Comparison of ENCODE assay signal across 9 cellular contexts in genomic region chr3:50542177-50543034, GRCh38. TPM values are rescaled to one million over a fixed set of nuclear protein-coding genes. Genes with fewer than 3 reads are reported as not detected.
A peak's percentile ranks its signal among the peaks of the same experiment; 100 is the strongest.
DNase-seq lines count a peak whose midpoint lies in the region; ATAC-seq and TF ChIP-seq lines count a peak whose summit lies in the region.
"Had no signal": no experiment of that assay in that cellular context is flagged by ENCODE, and none has a peak within 500 bp of the region (broad histone marks: within the 10 kb centered on the region; RNA-seq: fewer than 3 reads in every experiment).

No MANE protein-coding gene starts in this region.

- no peak for ATAC-seq in HG03095 (IDR thresholded peaks at IDR 0.05; ENCODE audit: unreplicated experiment)

- peak; percentile 87 for TF ChIP-seq CTCF in GM13977 (IDR thresholded peaks at IDR 0.05; ENCODE audit: extremely low read depth, insufficient read depth, missing control alignments)

- in situ Hi-C loops in GM13977 (cut with MboI; ENCODE audit: low pct_unique_long_range_greater_than_20kb, low sequenced_read_pairs, unreplicated experiment): no loop called here

- peak; percentile 98 for DNase-seq in 8988T
- DNase-seq in GM13977 (ENCODE audit: low spot score): peak; percentile 84
- peak; percentile 11 for DNase-seq in NCI-H446 treated with DMSO at 0.1 percent for 48 hours (lab: John Stamatoyannopoulos, UW)
- peak; percentile 40 to 56 for DNase-seq in activated CD4-positive, alpha-beta T cell treated with anti-CD3 and anti-CD28 coated beads, Interleukin-2, amount 50 U/mL, for 4 hours
- DNase-seq in effector CD4-positive, alpha-beta T cell: peak; percentile 50
- DNase-seq in lung microvascular endothelial cell (ENCODE audit: low read depth in 2 of 2): peak; percentile 55 to 63
- DNase-seq in stimulated activated CD8-positive, alpha-beta memory T cell treated with anti-CD3 and anti-CD28 coated beads, Interleukin-15, amount 100 ng/mL, for 24 hours (ENCODE audit: low read depth): peak; percentile 32

RNA-seq across cellular contexts. Expression of gene C3orf18, which starts 25.1 kb away (rescaled TPM):
- total RNA-seq in lung microvascular endothelial cell: 0.87 and 1.4 TPM in 2 replicates

RNA-seq across cellular contexts. Expression of gene HEMK1, which starts 26.9 kb away (rescaled TPM):
- total RNA-seq in lung microvascular endothelial cell: 2.6 and 2.8 TPM in 2 replicates

RNA-seq across cellular contexts. Expression of gene CACNA2D2, which starts 39.0 kb away (rescaled TPM):
- total RNA-seq in lung microvascular endothelial cell: under 0.01 TPM in 1 of 2 replicates, not detected in the other
- total RNA-seq: pulmonary artery endothelial cell had no signal

Comparison
In these comparisons a context has a peak if more than half of its experiments do, and no peak if none do; other contexts are left out.
1. DNase-seq: peak in every context shown above with its lines; median percentile 98 in 8988T; 84 in GM13977; 59 in lung microvascular endothelial cell; 50 in effector CD4-positive, alpha-beta T cell; 48 in activated CD4-positive, alpha-beta T cell treated with anti-CD3 and anti-CD28 coated beads, Interleukin-2, amount 50 U/mL, for 4 hours; 32 in stimulated activated CD8-positive, alpha-beta memory T cell treated with anti-CD3 and anti-CD28 coated beads, Interleukin-15, amount 100 ng/mL, for 24 hours; 11 in NCI-H446 treated with DMSO at 0.1 percent for 48 hours.